8 cellular contexts compared by ENCODE assay signal in the genomic region with DNA sequence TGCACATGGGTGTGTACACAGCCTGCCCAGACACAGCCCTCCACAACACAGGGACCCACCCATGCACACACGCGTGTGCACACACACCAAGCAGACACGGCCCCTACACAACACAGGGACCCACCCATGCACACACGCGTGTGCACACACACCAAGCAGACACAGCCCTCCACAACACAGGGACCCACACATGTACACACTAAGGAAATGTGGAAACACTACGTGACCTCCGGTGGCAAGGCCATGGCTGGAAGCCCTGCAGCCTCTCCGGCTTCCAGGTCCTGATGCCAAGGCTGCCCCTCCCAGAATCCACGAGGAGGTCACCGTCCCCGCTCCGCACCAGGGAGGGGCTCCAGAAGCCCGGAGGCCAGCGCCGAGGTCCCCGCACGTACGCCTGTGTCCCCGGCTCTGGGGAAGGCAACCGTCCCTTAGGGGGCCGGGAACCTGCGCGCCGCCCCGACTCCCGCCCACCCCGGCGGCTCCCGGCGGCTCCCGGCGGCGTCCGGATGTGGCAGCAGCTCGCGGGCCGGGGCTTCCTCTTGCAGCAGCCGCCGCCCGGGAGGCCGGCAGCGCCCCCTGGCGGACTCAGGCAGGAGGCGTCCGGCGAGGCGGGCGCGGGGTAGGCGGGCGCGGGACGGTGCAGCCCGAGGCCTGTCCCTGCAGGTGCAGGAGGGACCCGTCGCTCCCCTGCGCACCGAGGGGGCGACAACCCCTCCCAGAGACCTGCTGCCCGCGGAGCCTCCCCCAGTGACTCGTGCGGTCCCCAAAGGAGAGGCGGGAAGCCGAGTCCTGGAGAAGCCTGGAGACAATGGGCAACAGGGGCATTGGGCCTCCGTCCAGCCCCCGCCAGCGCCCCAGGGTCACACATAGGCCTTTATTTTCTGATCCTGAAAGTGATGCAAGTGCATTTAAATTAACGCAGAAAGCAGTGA. TPM values are rescaled to one million over a fixed set of nuclear protein-coding genes. Genes with fewer than 3 reads are reported as not detected.
DNase-seq lines count a peak whose midpoint lies in the region; ATAC-seq and TF ChIP-seq lines count a peak whose summit lies in the region.

No MANE protein-coding gene starts in this region.

- no peaks in the 10 kb centered on the region for H4K20me1 ChIP-seq in OCI-LY1 (ENCODE audit: insufficient read depth, low read length)

- no peaks in the 10 kb centered on the region for H3K36me3 ChIP-seq in Caco-2 (ENCODE audit: control insufficient read depth, insufficient read depth, low read length)
- no peaks in the 10 kb centered on the region for H3K36me3 ChIP-seq in OCI-LY1 (ENCODE audit: insufficient read depth, low read length)
- H3K36me3 ChIP-seq in muscle layer of duodenum (ENCODE audit: control insufficient read depth in 1 of 2, insufficient read depth in 2 of 2, low read length in 2 of 2): no peaks in the 10 kb centered on the region

- no peaks in the 10 kb centered on the region for H3F3A ChIP-seq in OCI-LY1 (ENCODE audit: insufficient read depth, low read length)

- peak overlapping the region; percentile 73 for H3K4me3 ChIP-seq in Caco-2 (ENCODE audit: low read depth, low read length)
- H3K4me3 ChIP-seq in OCI-LY1 (ENCODE audit: low read depth, low read length, poor library complexity, severe bottlenecking): peak overlapping the region; percentile 75
- peak overlapping the region; percentile 74 to 81 for H3K4me3 ChIP-seq in muscle layer of duodenum (ENCODE audit: low read depth in 1 of 2, low read length in 2 of 2)

- intact Hi-C loops in Caco-2 (cut with micrococcal nuclease; ENCODE audit: unreplicated experiment): loop anchor here (1.0 to 10.0 kb wide), 5 partner anchors 42 to 359 kb away; no protein-coding TSS in a partner anchor

- H3K9ac ChIP-seq in OCI-LY1 (ENCODE audit: low read length): peak overlapping the region; percentile 74

- TF ChIP-seq CTCF in Caco-2 (IDR thresholded peaks at IDR 0.05; ENCODE audit: insufficient read depth in 1 of 2, low read depth in 1 of 2, low read length in 1 of 2, severe bottlenecking in 1 of 2, unreplicated experiment in 1 of 2) (peak; percentile 61 to 92), OCI-LY1 (IDR thresholded peaks at IDR 0.05; ENCODE audit: low read length) (peak; percentile 78)

- peaks cover 6% of the 10 kb centered on the region for H3K4me1 Mint-ChIP-seq in Caco-2 (ENCODE audit: low read depth, unreplicated experiment)

- H3K4me3 Mint-ChIP-seq in Caco-2 (ENCODE audit: unreplicated experiment): peak overlapping the region; percentile 82

- H2AFZ ChIP-seq in OCI-LY1 (ENCODE audit: low read length): peak overlapping the region; percentile 63

- peak; percentile 97 for ATAC-seq in GM19467 (IDR thresholded peaks at IDR 0.05; ENCODE audit: unreplicated experiment)
- ATAC-seq in esophagus mucosa: peak; percentile 94

- H3K79me2 ChIP-seq in OCI-LY1 (ENCODE audit: insufficient read depth, low read length): no peaks in the 10 kb centered on the region

- H3K4me1 ChIP-seq in Caco-2: peaks cover 32% of the 10 kb centered on the region
- peaks cover 28% of the 10 kb centered on the region for H3K4me1 ChIP-seq in OCI-LY1 (ENCODE audit: insufficient read depth, low read length, severe bottlenecking)
- H3K4me1 ChIP-seq in muscle layer of duodenum (ENCODE audit: control insufficient read depth in 1 of 2, insufficient read depth in 2 of 2, low read length in 2 of 2): peaks cover 0 to 11% of the 10 kb centered on the region in 2 donors

- DNase-seq in Caco-2 (peak; percentile 80 to 93), HK-2 (ENCODE audit: unreplicated experiment) (peak; percentile 75), activated T-cell treated with anti-CD3 and anti-CD28 coated beads for 24 hours (ENCODE audit: low read depth) (peak; percentile 77)
- DNase-seq in stimulated activated CD8-positive, alpha-beta memory T cell treated with anti-CD3 and anti-CD28 coated beads, Interleukin-7, amount 100 ng/mL, for 24 hours (ENCODE audit: low read depth): peak; percentile 62

- H3K27me3 ChIP-seq in Caco-2 (replicated peaks; ENCODE audit: control insufficient read depth, insufficient read depth, low read length) (no peaks in the 10 kb centered on the region), OCI-LY1 (ENCODE audit: insufficient read depth, low read length) (no peaks in the 10 kb centered on the region), muscle layer of duodenum (ENCODE audit: low read depth, low read length) (no peaks in the 10 kb centered on the region)

- H3K9me3 ChIP-seq in Caco-2 (0 out of 2 replicates have a peak, but pooled peaks cover 4% of the 10 kb centered on the region), OCI-LY1 (ENCODE audit: low read length) (no peaks in the 10 kb centered on the region), muscle layer of duodenum (ENCODE audit: control insufficient read depth in 1 of 2, low read length in 2 of 2) (no peaks in the 10 kb centered on the region)

- no peaks in the 10 kb centered on the region for H3K27me3 Mint-ChIP-seq in Caco-2 (ENCODE audit: insufficient read depth, unreplicated experiment)

- H3K9me2 ChIP-seq in OCI-LY1 (ENCODE audit: low read depth, low read length): no peaks in the 10 kb centered on the region

- peak overlapping the region; percentile 94 for H3K4me2 ChIP-seq in OCI-LY1 (ENCODE audit: low read length)

- H3K9me3 Mint-ChIP-seq in Caco-2 (ENCODE audit: unreplicated experiment): no peaks in the 10 kb centered on the region

- CTCF ChIA-PET in Caco-2 (lab: Charles Lee): interaction anchor here (0.6 to 1.0 kb wide), 5 partner anchors 44 to 147 kb away, joined by 3 to 4 read pairs (median 3); no protein-coding TSS in a partner anchor

- H3K36me3 Mint-ChIP-seq in Caco-2 (ENCODE audit: insufficient read depth, unreplicated experiment): no peaks in the 10 kb centered on the region

- H3K27ac Mint-ChIP-seq in Caco-2 (ENCODE audit: unreplicated experiment): peak overlapping the region; percentile 29

- POLR2A ChIA-PET in Caco-2 (lab: Charles Lee): interaction anchor here (0.5 to 0.6 kb wide), 2 partner anchors 71 to 77 kb away, joined by 3 to 9 read pairs; no protein-coding TSS in a partner anchor

- BruUV-seq in Caco-2 (replicated peaks; lab: Mats Ljungman, UMichigan): TSS peak; percentile 42

- no peak overlapping the region for H3K27ac ChIP-seq in OCI-LY1 (ENCODE audit: low read depth, low read length, poor library complexity, severe bottlenecking)
- no peak overlapping the region for H3K27ac ChIP-seq in muscle layer of duodenum (ENCODE audit: low read length)

RNA-seq across cellular contexts. Expression of a gene that starts 29.9 kb away (rescaled TPM):
- total RNA-seq in Caco-2 (2022) (30.0 and 37.7 TPM in 2 replicates), esophagus mucosa (15.1 TPM)

RNA-seq across cellular contexts. Expression of a gene that starts 59.5 kb away (rescaled TPM):
- 4.9 and 5.8 TPM in 2 replicates for total RNA-seq in Caco-2 (2022)
- 2.5 TPM for total RNA-seq in esophagus mucosa
